In genomic region chr1:85109475-85109874, GRCh38 we compare ENCODE assay signal across 8 cellular contexts.
DNase-seq lines count a peak whose midpoint lies in the region; ATAC-seq and TF ChIP-seq lines count a peak whose summit lies in the region.

No MANE protein-coding gene starts in this region.

- no peaks in the 10 kb centered on the region for H3K36me3 Mint-ChIP-seq in T-helper 2 cell treated with Interferon-gamma antibody and Interleukin-4, amounts not matched to agents 5 μg/mL and 100 μg/mL, for 36 hours (ENCODE audit: low read depth)

- H3K9me3 Mint-ChIP-seq in T-helper 2 cell treated with Interferon-gamma antibody and Interleukin-4, amounts not matched to agents 5 μg/mL and 100 μg/mL, for 36 hours, result no peaks in the 10 kb centered on the region

- H3K4me3 ChIP-seq in fibroblast of pulmonary artery (replicated peaks; ENCODE audit: low read depth, low read length), result no peak overlapping the region

- H3K27me3 Mint-ChIP-seq in T-helper 2 cell treated with Interferon-gamma antibody and Interleukin-4, amounts not matched to agents 5 μg/mL and 100 μg/mL, for 36 hours (ENCODE audit: low read depth), result peaks cover 26% of the 10 kb centered on the region

- peak; percentile 80 for ATAC-seq in HG03159 (IDR thresholded peaks at IDR 0.05; ENCODE audit: unreplicated experiment)

- H3K4me1 Mint-ChIP-seq in T-helper 2 cell treated with Interferon-gamma antibody and Interleukin-4, amounts not matched to agents 5 μg/mL and 100 μg/mL, for 36 hours (ENCODE audit: low read depth), result no peaks in the 10 kb centered on the region

- DNase-seq in AG08395 (ENCODE audit: low spot score) (peak; percentile 81), GM13976 (ENCODE audit: low spot score) (peak; percentile 75), NCI-H526 treated with DMSO at 0.1 percent for 48 hours (lab: John Stamatoyannopoulos, UW) (peak; percentile 29), fibroblast of pulmonary artery (ENCODE audit: low read depth) (peak; percentile 82), occipital lobe (lab: John Stamatoyannopoulos, UW) (peak; percentile 4)
- DNase-seq in activated CD8-positive, alpha-beta memory T cell treated with anti-CD3 and anti-CD28 coated beads, Interleukin-2, amount 50 U/mL, for 4 hours, result peak; percentile 25
- no peak for DNase-seq in T-helper 2 cell treated with Interferon-gamma antibody and Interleukin-4, amounts not matched to agents 5 μg/mL and 100 μg/mL, for 36 hours (ENCODE audit: low spot score)

- in situ Hi-C loops in GM13976 (cut with MboI; ENCODE audit: low sequenced_read_pairs, unreplicated experiment), result no loop called here

- peak; percentile 76 for TF ChIP-seq CTCF in GM13976 (IDR thresholded peaks at IDR 0.05; ENCODE audit: borderline replicate concordance, control extremely low read depth, extremely low read depth, insufficient read depth, missing control alignments)
- TF ChIP-seq CTCF in fibroblast of pulmonary artery (IDR thresholded peaks at IDR 0.05; ENCODE audit: low read length, missing control alignments), result peak; percentile 96

- no peak overlapping the region for H3K4me3 Mint-ChIP-seq in T-helper 2 cell treated with Interferon-gamma antibody and Interleukin-4, amounts not matched to agents 5 μg/mL and 100 μg/mL, for 36 hours

- H3K27ac Mint-ChIP-seq in T-helper 2 cell treated with Interferon-gamma antibody and Interleukin-4, amounts not matched to agents 5 μg/mL and 100 μg/mL, for 36 hours, result no peak overlapping the region
